In genomic region chr19:14196105-14196504, GRCh38 we compare ENCODE assay signal across 7 cellular contexts. TPM values are rescaled to one million over a fixed set of nuclear protein-coding genes. Genes with fewer than 3 reads are reported as not detected.
DNase-seq lines count a peak whose midpoint lies in the region; ATAC-seq, FAIRE-seq and TF ChIP-seq lines count a peak whose summit lies in the region.
"Not testable (repeated sequence)": the region's sequence is repeated elsewhere in the genome, so short reads cannot be mapped to it uniquely, and the experiment has no call there.

No MANE protein-coding gene starts in this region.

- not testable (repeated sequence) for H2AK5ac ChIP-seq in H1 (ENCODE audit: low read depth, low read length)

- H2BK15ac ChIP-seq in H1 (ENCODE audit: low read length) = not testable (repeated sequence)

- peaks cover 17% of the 10 kb centered on the region for H3K4me1 Mint-ChIP-seq in T-helper 1 cell treated with Interleukin-12 subunit alpha and Interleukin-12 subunit beta and Interleukin-4 antibody, amounts not matched to agents 30 μg/mL and 1 μg/mL, for 36 hours (ENCODE audit: low read depth)
- peaks cover 25% of the 10 kb centered on the region for H3K4me1 Mint-ChIP-seq in activated T-helper 1 cell treated with anti-CD3 and anti-CD28 coated beads, Interleukin-12 subunit alpha, Interleukin-12 subunit beta, Interleukin-2, Interleukin-4 antibody, amounts not matched to agents 30 ng/mL and 10 ng/mL and 1 ng/mL, durations not matched to agents 14 hours and 24 hours and 36 hours (ENCODE audit: low read depth)

- H4K20me1 ChIP-seq in H1 (replicated peaks in 1 of 2; ENCODE audit: control insufficient read depth in 1 of 2, insufficient read depth in 2 of 2, low read length in 2 of 2) = peaks cover 17 to 23% of the 10 kb centered on the region in 2 experiments

- H3K4me3 ChIP-seq in H1 (ENCODE audit: extremely low read depth in 1 of 4, insufficient read depth in 2 of 4, low read depth in 3 of 4, low read length in 4 of 4); right lobe of liver: not testable (repeated sequence)

- FAIRE-seq in H1 (lab: Jason Lieb, UNC) = peak; percentile 73

- H3K27me3 Mint-ChIP-seq in T-helper 1 cell treated with Interleukin-12 subunit alpha and Interleukin-12 subunit beta and Interleukin-4 antibody, amounts not matched to agents 30 μg/mL and 1 μg/mL, for 36 hours (ENCODE audit: low read depth); activated T-helper 1 cell treated with anti-CD3 and anti-CD28 coated beads, Interleukin-12 subunit alpha, Interleukin-12 subunit beta, Interleukin-2, Interleukin-4 antibody, amounts not matched to agents 30 ng/mL and 10 ng/mL and 1 ng/mL, durations not matched to agents 14 hours and 24 hours and 36 hours (ENCODE audit: insufficient read depth): not testable (repeated sequence)

- not testable (repeated sequence) for H3K9me3 ChIP-seq in H1 (ENCODE audit: insufficient read depth in 2 of 2, low read depth in 1 of 2, low read length in 1 of 2); right lobe of liver

- not testable (repeated sequence) for H3K23me2 ChIP-seq in H1 (ENCODE audit: low read depth, low read length)

- not testable (repeated sequence) for H2AFZ ChIP-seq in H1 (ENCODE audit: low read length)

- not testable (repeated sequence) for H4K91ac ChIP-seq in H1 (replicated peaks; ENCODE audit: insufficient read length, low read length)

- CTCF ChIA-PET in H1 (lab: Charles Lee; ENCODE audit: partially characterized antibody) = interaction anchor here (0.6 to 13.2 kb wide), 12 partner anchors 9 to 218 kb away, joined by 3 to 171 read pairs (median 4); partner anchors contain the start of gene ADGRE5

- intact Hi-C loops in activated T-helper 1 cell treated with anti-CD3 and anti-CD28 coated beads, Interleukin-12 subunit alpha, Interleukin-12 subunit beta, Interleukin-2, Interleukin-4 antibody, amounts not matched to agents 30 ng/mL and 10 ng/mL and 1 ng/mL, durations not matched to agents 14 hours and 24 hours and 36 hours (cut with micrococcal nuclease) = loop anchor here (1.0 to 10.0 kb wide), 6 partner anchors 59 to 311 kb away; partner anchors contain the start of gene ASF1B
- intact Hi-C loops in right lobe of liver (cut with DNase I) = not testable (repeated sequence)

- H3K4ac ChIP-seq in H1 (replicated peaks; ENCODE audit: insufficient read length, low read depth, low read length) = not testable (repeated sequence)

- POLR2A ChIA-PET in H1 (lab: Charles Lee; ENCODE audit: partially characterized antibody) = not testable (repeated sequence)

- not testable (repeated sequence) for H3K4me2 ChIP-seq in H1 (ENCODE audit: insufficient read depth in 1 of 2, low read depth in 2 of 2, low read length in 2 of 2)

- not testable (repeated sequence) for H2BK12ac ChIP-seq in H1 (ENCODE audit: low read depth, low read length)

- not testable (repeated sequence) for H3K36me3 Mint-ChIP-seq in T-helper 1 cell treated with Interleukin-12 subunit alpha and Interleukin-12 subunit beta and Interleukin-4 antibody, amounts not matched to agents 30 μg/mL and 1 μg/mL, for 36 hours (ENCODE audit: low read depth); activated T-helper 1 cell treated with anti-CD3 and anti-CD28 coated beads, Interleukin-12 subunit alpha, Interleukin-12 subunit beta, Interleukin-2, Interleukin-4 antibody, amounts not matched to agents 30 ng/mL and 10 ng/mL and 1 ng/mL, durations not matched to agents 14 hours and 24 hours and 36 hours (ENCODE audit: low read depth)

- TF ChIP-seq CTCF in GM12873 (IDR thresholded peaks at IDR 0.05; ENCODE audit: insufficient read depth, low read depth, low read length, missing control alignments) (peak; percentile 71), H1 (IDR thresholded peaks at IDR 0.05; ENCODE audit: control extremely low read depth in 1 of 3, insufficient read depth in 1 of 3, low read depth in 1 of 3, low read length in 3 of 3) (peak; percentile 65 to 71 (median 70)), right lobe of liver (IDR thresholded peaks at IDR 0.05) (peak; percentile 50 to 59 (median 52))

- TF ChIP-seq POLR2A in H1 (IDR thresholded peaks at IDR 0.05; ENCODE audit: control extremely low read depth in 1 of 2, low read depth in 2 of 2, low read length in 2 of 2); right lobe of liver (IDR thresholded peaks at IDR 0.05): not testable (repeated sequence)

- not testable (repeated sequence) for H2BK5ac ChIP-seq in H1 (ENCODE audit: low read depth, low read length)

- not testable (repeated sequence) for H3K9ac ChIP-seq in H1 (replicated peaks in 1 of 4; ENCODE audit: extremely low read depth in 1 of 4, low read depth in 3 of 4, low read length in 3 of 4)

- H3K79me2 ChIP-seq in H1 (ENCODE audit: control insufficient read depth in 1 of 2, insufficient read depth in 2 of 2, low read length in 2 of 2) = peaks cover 18 to 94% of the 10 kb centered on the region in 2 experiments

- 60% methylated on average over 12 of the region's 12 CpGs; no CpG with 5 or more reads in 1 of the 2 experiments for WGBS in H1 (ENCODE audit: extremely low coverage in 1 of 2, insufficient coverage in 1 of 2, insufficient read length in 1 of 2, insufficient replicate concordance in 2 of 2, low coverage in 1 of 2, low lambda C conversion rate in 2 of 2, missing lambda C conversion rate in 1 of 2), 2 experiments
- WGBS in right lobe of liver (ENCODE audit: insufficient coverage, low coverage, low lambda C conversion rate, missing lambda C conversion rate) = 14% methylated on average over 10 of the region's 12 CpGs

- H3K27ac ChIP-seq in H1 (ENCODE audit: low read depth, low read length); right lobe of liver: not testable (repeated sequence)

- H3K36me3 ChIP-seq in H1 (ENCODE audit: control insufficient read depth in 2 of 4, insufficient read depth in 4 of 4, low read length in 3 of 4); right lobe of liver: not testable (repeated sequence)

- not testable (repeated sequence) for H4K8ac ChIP-seq in H1 (ENCODE audit: extremely low read depth, insufficient read depth, low read length)

- H3K27me3 ChIP-seq in H1 (replicated peaks in 1 of 4; ENCODE audit: control insufficient read depth in 3 of 4, extremely low read depth in 1 of 4, insufficient read depth in 3 of 4, low read length in 3 of 4); right lobe of liver: not testable (repeated sequence)

- H3K56ac ChIP-seq in H1 (replicated peaks; ENCODE audit: insufficient read length, low read depth, low read length) = not testable (repeated sequence)

- H3K4me1 ChIP-seq in H1 (replicated peaks in 1 of 4; ENCODE audit: control insufficient read depth in 3 of 4, insufficient read depth in 4 of 4, low read length in 3 of 4); right lobe of liver: not testable (repeated sequence)

- not testable (repeated sequence) for H3K14ac ChIP-seq in H1 (ENCODE audit: insufficient read length)

- DNase-seq in NCI-H128 (lab: John Stamatoyannopoulos, UW; ENCODE audit: unreplicated experiment) = peak; percentile 7
- DNase-seq in activated T-helper 1 cell treated with anti-CD3 and anti-CD28 coated beads, Interleukin-12 subunit alpha, Interleukin-12 subunit beta, Interleukin-2, Interleukin-4 antibody, amounts not matched to agents 30 ng/mL and 10 ng/mL and 1 ng/mL, durations not matched to agents 14 hours and 24 hours and 36 hours (ENCODE audit: low spot score) = peak; percentile 61
- peak in 1 of 2 experiments; percentile 90 for DNase-seq in H1 (ENCODE audit: low read depth in 1 of 2, low spot score in 2 of 2)
- DNase-seq in right lobe of liver = peak in 2 of 3 donors; percentile 63 to 70
- peak; percentile 60 to 72 for DNase-seq in stimulated activated CD4-positive, alpha-beta T cell treated with anti-CD3 and anti-CD28 coated beads, Interleukin-1b, Interleukin-23, amount 100 ng/mL, for 1 hour (ENCODE audit: low read depth in 2 of 2)

- TF ChIP-seq RAD21 in H1 (IDR thresholded peaks at IDR 0.05 in 1 of 2, conservative IDR thresholded peaks at IDR 0.05 in 1 of 2; ENCODE audit: low read depth in 2 of 2, low read length in 2 of 2) = peak; percentile 42 to 56

- ATAC-seq in right lobe of liver = peak; percentile 60 to 84 (median 82)

- H3K4me3 Mint-ChIP-seq in T-helper 1 cell treated with Interleukin-12 subunit alpha and Interleukin-12 subunit beta and Interleukin-4 antibody, amounts not matched to agents 30 μg/mL and 1 μg/mL, for 36 hours = peak overlapping the region; percentile 36
- peak overlapping the region; percentile 1 for H3K4me3 Mint-ChIP-seq in activated T-helper 1 cell treated with anti-CD3 and anti-CD28 coated beads, Interleukin-12 subunit alpha, Interleukin-12 subunit beta, Interleukin-2, Interleukin-4 antibody, amounts not matched to agents 30 ng/mL and 10 ng/mL and 1 ng/mL, durations not matched to agents 14 hours and 24 hours and 36 hours

- not testable (repeated sequence) for H3K9me3 Mint-ChIP-seq in T-helper 1 cell treated with Interleukin-12 subunit alpha and Interleukin-12 subunit beta and Interleukin-4 antibody, amounts not matched to agents 30 μg/mL and 1 μg/mL, for 36 hours; activated T-helper 1 cell treated with anti-CD3 and anti-CD28 coated beads, Interleukin-12 subunit alpha, Interleukin-12 subunit beta, Interleukin-2, Interleukin-4 antibody, amounts not matched to agents 30 ng/mL and 10 ng/mL and 1 ng/mL, durations not matched to agents 14 hours and 24 hours and 36 hours

- not testable (repeated sequence) for H3K18ac ChIP-seq in H1 (ENCODE audit: extremely low read depth, low read length)

- peak overlapping the region; percentile 65 for H3K27ac Mint-ChIP-seq in T-helper 1 cell treated with Interleukin-12 subunit alpha and Interleukin-12 subunit beta and Interleukin-4 antibody, amounts not matched to agents 30 μg/mL and 1 μg/mL, for 36 hours
- peak overlapping the region; percentile 36 for H3K27ac Mint-ChIP-seq in activated T-helper 1 cell treated with anti-CD3 and anti-CD28 coated beads, Interleukin-12 subunit alpha, Interleukin-12 subunit beta, Interleukin-2, Interleukin-4 antibody, amounts not matched to agents 30 ng/mL and 10 ng/mL and 1 ng/mL, durations not matched to agents 14 hours and 24 hours and 36 hours

- H2BK120ac ChIP-seq in H1 (replicated peaks; ENCODE audit: low read depth, low read length) = not testable (repeated sequence)

- H3K23ac ChIP-seq in H1 (ENCODE audit: insufficient read length) = not testable (repeated sequence)

- not testable (repeated sequence) for H2BK20ac ChIP-seq in H1 (ENCODE audit: low read length)

- peaks cover 13% of the 10 kb centered on the region for H3K79me1 ChIP-seq in H1 (ENCODE audit: low read depth, low read length)

- H4K5ac ChIP-seq in H1 (ENCODE audit: insufficient read length, low read depth, low read length) = not testable (repeated sequence)

- not testable (repeated sequence) for TF ChIP-seq EP300 in H1 (IDR thresholded peaks at IDR 0.05; ENCODE audit: borderline replicate concordance in 1 of 2, low read depth in 2 of 2, low read length in 2 of 2)

RNA-seq across cellular contexts. Expression of gene ADGRL1, which starts 9.9 kb away (rescaled TPM):
- 11.6 and 12.4 TPM in 2 replicates for total RNA-seq in activated T-helper 1 cell treated with anti-CD3 and anti-CD28 coated beads, Interleukin-12 subunit alpha, Interleukin-12 subunit beta, Interleukin-2, Interleukin-4 antibody, amounts not matched to agents 30 ng/mL and 10 ng/mL and 1 ng/mL, durations not matched to agents 14 hours and 24 hours and 36 hours
- total RNA-seq in H1 (2021; fragmentation: NEBNext Ultra II Directional; extraction: Animal tissue kit (Norgen Biotek cat#: 25700)) = 112 and 119 TPM in 2 replicates
- 95.6 and 158 TPM in 2 replicates for polyA plus RNA-seq in H1 (2011; rRNA removed)
- 70.7 TPM for polyA plus RNA-seq in H1 (2011; cell fraction: cytosol; rRNA removed)
- polyA plus RNA-seq in H1 (2011; cell fraction: nucleus; rRNA removed) = 342 TPM
- 42.7 to 97.4 TPM (median 91.9 TPM) in 4 replicates for polyA plus RNA-seq in H1 (2012, experiment 1 of 2)
- 55.8 TPM for polyA plus RNA-seq in H1 (2012, experiment 2 of 2)
- 81.7 TPM for polyA plus RNA-seq in H1 (2013, experiment 1 of 2)
- polyA plus RNA-seq in H1 (2013, experiment 2 of 2) = 76.2 TPM
- 102 and 137 TPM in 2 replicates for polyA minus RNA-seq in H1 (2011; rRNA and poly(A)+ RNA removed)
- polyA minus RNA-seq in H1 (2011; cell fraction: cytosol; rRNA and poly(A)+ RNA removed) = 97.0 TPM
- 130 TPM for polyA minus RNA-seq in H1 (2011; cell fraction: nucleus; rRNA and poly(A)+ RNA removed)
- 1 to 10 TPM in 3 of 6 experiments, under 1 TPM in 3; 0.46 to 4.6 (median 1.3) TPM for total RNA-seq in right lobe of liver

RNA-seq across cellular contexts. Expression of gene ASF1B, which starts 59.7 kb away (rescaled TPM):
- 76.3 and 77.4 TPM in 2 replicates for total RNA-seq in activated T-helper 1 cell treated with anti-CD3 and anti-CD28 coated beads, Interleukin-12 subunit alpha, Interleukin-12 subunit beta, Interleukin-2, Interleukin-4 antibody, amounts not matched to agents 30 ng/mL and 10 ng/mL and 1 ng/mL, durations not matched to agents 14 hours and 24 hours and 36 hours
- 32.1 and 32.6 TPM in 2 replicates for total RNA-seq in H1 (2021; fragmentation: NEBNext Ultra II Directional; extraction: Animal tissue kit (Norgen Biotek cat#: 25700))
- polyA plus RNA-seq in H1 (2011; rRNA removed) = 59.2 and 65.6 TPM in 2 replicates
- 45.0 TPM for polyA plus RNA-seq in H1 (2011; cell fraction: cytosol; rRNA removed)
- 33.6 TPM for polyA plus RNA-seq in H1 (2011; cell fraction: nucleus; rRNA removed)
- 33.3 to 48.9 TPM (median 45.3 TPM) in 4 replicates for polyA plus RNA-seq in H1 (2012, experiment 1 of 2)
- polyA plus RNA-seq in H1 (2012, experiment 2 of 2) = 45.9 TPM
- 29.3 TPM for polyA plus RNA-seq in H1 (2013, experiment 1 of 2)
- 29.3 TPM for polyA plus RNA-seq in H1 (2013, experiment 2 of 2)
- 23.3 and 32.6 TPM in 2 replicates for polyA minus RNA-seq in H1 (2011; rRNA and poly(A)+ RNA removed)
- 35.4 TPM for polyA minus RNA-seq in H1 (2011; cell fraction: cytosol; rRNA and poly(A)+ RNA removed)
- 25.0 TPM for polyA minus RNA-seq in H1 (2011; cell fraction: nucleus; rRNA and poly(A)+ RNA removed)
- total RNA-seq in right lobe of liver = 1 to 10 TPM in 2 of 6 experiments, under 1 TPM in 4; 0.24 to 5.3 (median 0.61) TPM
